In the genomic region with DNA sequence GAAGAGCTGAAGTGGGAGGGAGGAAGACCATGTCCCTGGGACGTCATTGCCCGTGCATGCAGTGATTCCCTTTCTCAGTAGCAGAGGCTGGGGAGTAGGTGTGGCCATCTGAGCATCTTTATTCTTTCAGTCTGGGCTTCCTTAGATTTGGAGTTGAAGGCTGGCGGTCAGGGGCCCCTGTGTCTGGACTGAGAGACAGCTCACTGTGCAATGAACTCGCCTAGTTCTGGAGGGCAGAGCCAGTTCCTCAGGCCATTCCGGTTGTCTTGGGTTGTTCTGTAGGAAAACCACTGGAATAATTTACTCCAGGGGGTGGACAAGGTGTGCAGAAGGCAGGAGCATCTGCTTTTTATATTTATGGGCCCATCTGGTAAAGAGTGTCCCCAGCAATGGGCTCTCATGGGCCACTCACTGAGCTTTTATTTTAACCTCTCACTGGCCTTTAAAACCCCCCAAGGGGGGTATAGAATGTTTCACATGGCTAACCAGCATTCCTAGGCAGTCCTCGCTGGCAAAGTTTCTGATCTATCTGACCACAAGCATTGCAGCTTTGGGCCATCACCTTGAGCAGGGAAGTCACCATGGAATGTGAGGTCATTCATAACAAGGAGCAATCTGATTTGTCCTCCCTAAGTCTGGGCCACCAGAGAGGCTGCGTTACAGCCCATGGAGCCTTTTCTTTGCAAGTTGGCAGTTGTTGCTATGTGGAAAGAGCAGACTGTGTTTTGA, we compare ENCODE assay signal across 30 cellular contexts. TPM values are rescaled to one million over a fixed set of nuclear protein-coding genes. Genes with fewer than 3 reads are reported as not detected.
DNase-seq lines count a peak whose midpoint lies in the region; ATAC-seq, FAIRE-seq and TF ChIP-seq lines count a peak whose summit lies in the region.
"Had no signal": no experiment of that assay in that cellular context is flagged by ENCODE, and none has a peak within 500 bp of the region (broad histone marks: within the 10 kb centered on the region; RNA-seq: fewer than 3 reads in every experiment).

No MANE protein-coding gene starts in this region.

- WGBS in transverse colon (ENCODE audit: low coverage in 1 of 2), 2 donors = 57 to 74% methylated on average over 1 to 7 of the region's 7 CpGs

- H3K36me3 Mint-ChIP-seq in astrocyte (ENCODE audit: low read depth, unreplicated experiment) (peaks cover 73% of the 10 kb centered on the region), mesothelial cell of epicardium (peaks cover 31% of the 10 kb centered on the region)

- H3K4me3 Mint-ChIP-seq in astrocyte (ENCODE audit: unreplicated experiment) (peak overlapping the region; percentile 54), mesothelial cell of epicardium (no peak overlapping the region)
- H3K4me3 Mint-ChIP-seq: activated B cell treated with CpG ODN at 0.5 μM for 24 hours; activated CD4-positive, alpha-beta memory T cell treated with anti-CD3 and anti-CD28 coated beads for 36 hours; central memory CD8-positive, alpha-beta T cell; neural crest cell had no signal

- no peak overlapping the region for H2AFZ ChIP-seq in astrocyte (ENCODE audit: low read depth, low read length)
- H2AFZ ChIP-seq: GM23248 had no signal

- peaks cover 16% of the 10 kb centered on the region for H4K20me1 ChIP-seq in astrocyte (ENCODE audit: insufficient read depth, low read length)

- H3K4me3 ChIP-seq in left ventricle myocardium inferior = no peak overlapping the region
- no peak overlapping the region for H3K4me3 ChIP-seq in astrocyte (ENCODE audit: insufficient read depth, low read depth, low read length)
- H3K4me3 ChIP-seq in transverse colon = no peak overlapping the region
- H3K4me3 ChIP-seq: A549, GM23248, K562, SJCRH30, vagina had no signal

- in situ Hi-C loops in transverse colon (cut with MboI; ENCODE audit: low pct_ligation_motif_present in 1 of 4, low pct_unique_long_range_greater_than_20kb in 1 of 4, low sequenced_read_pairs in 3 of 4) = loop anchor here in 1 of 4 donors (25.0 kb wide), 1 partner anchor 243 kb away; no protein-coding TSS in a partner anchor

- H3K79me2 ChIP-seq in astrocyte (ENCODE audit: insufficient read depth, low read length) = peaks cover 11% of the 10 kb centered on the region

- H3K9me3 Mint-ChIP-seq in astrocyte (ENCODE audit: unreplicated experiment) (no peaks in the 10 kb centered on the region), mesothelial cell of epicardium (no peaks in the 10 kb centered on the region)
- H3K9me3 Mint-ChIP-seq: activated B cell treated with CpG ODN at 0.5 μM for 24 hours; activated CD4-positive, alpha-beta memory T cell treated with anti-CD3 and anti-CD28 coated beads for 36 hours; central memory CD8-positive, alpha-beta T cell; neural crest cell had no signal

- no peak overlapping the region for H3K9ac ChIP-seq in astrocyte (ENCODE audit: low read length)
- H3K9ac ChIP-seq: GM23248 had no signal

- no peak overlapping the region for H3K4me2 ChIP-seq in astrocyte (ENCODE audit: low read length)
- H3K4me2 ChIP-seq: A549 had no signal

- no peak for ATAC-seq in GM21737 (IDR thresholded peaks at IDR 0.05; ENCODE audit: unreplicated experiment)
- no peak for ATAC-seq in HG02938 (IDR thresholded peaks at IDR 0.05; ENCODE audit: unreplicated experiment)
- ATAC-seq: A549, K562, PC-3 had no signal

- H3K9me3 ChIP-seq in left ventricle myocardium inferior (replicated peaks) = no peaks in the 10 kb centered on the region
- no peaks in the 10 kb centered on the region for H3K9me3 ChIP-seq in astrocyte (ENCODE audit: insufficient read depth, low read depth, low read length)
- no peaks in the 10 kb centered on the region for H3K9me3 ChIP-seq in transverse colon
- H3K9me3 ChIP-seq: A549, SJCRH30, vagina had no signal

- H3K27me3 Mint-ChIP-seq in astrocyte (ENCODE audit: low read depth, unreplicated experiment) = no peaks in the 10 kb centered on the region
- no peaks in the 10 kb centered on the region for H3K27me3 Mint-ChIP-seq in mesothelial cell of epicardium (ENCODE audit: low read depth)

- TF ChIP-seq EP300 in transverse colon (IDR thresholded peaks at IDR 0.05; ENCODE audit: low read depth) = no peak

- peak overlapping the region; percentile 88 for H3K27ac ChIP-seq in left ventricle myocardium inferior (replicated peaks)
- H3K27ac ChIP-seq in astrocyte (ENCODE audit: low read depth, low read length) = no peak overlapping the region
- peak overlapping the region in 3 of 4 donors; percentile 49 to 79 (median 59) for H3K27ac ChIP-seq in transverse colon
- H3K27ac ChIP-seq: A549, C4-2B, GM23248, SJCRH30 had no signal

- H3K4me1 ChIP-seq in left ventricle myocardium inferior (peaks cover 83% of the 10 kb centered on the region), astrocyte (ENCODE audit: insufficient read depth, low read length) (peaks cover 33% of the 10 kb centered on the region), transverse colon (peaks cover 8 to 33% (median 11%) of the 10 kb centered on the region in 4 donors)
- H3K4me1 ChIP-seq: A549 had no signal

- H3K36me3 ChIP-seq in left ventricle myocardium inferior = peaks cover 10% of the 10 kb centered on the region
- H3K36me3 ChIP-seq in astrocyte (ENCODE audit: insufficient read depth, low read length) = peaks cover 47% of the 10 kb centered on the region
- H3K36me3 ChIP-seq in transverse colon = no peaks in the 10 kb centered on the region
- H3K36me3 ChIP-seq: vagina had no signal

- TF ChIP-seq POLR2A in transverse colon (IDR thresholded peaks at IDR 0.05) = no peak

- intact Hi-C loops in left ventricle myocardium inferior (cut with micrococcal nuclease) (no loop called here), cardiac septum (cut with DNase I) (no loop called here), transverse colon (cut with DNase I; ENCODE audit: low total_unique reads) (no loop called here)

- no peaks in the 10 kb centered on the region for H3K27me3 ChIP-seq in left ventricle myocardium inferior (ENCODE audit: low read depth)
- no peaks in the 10 kb centered on the region for H3K27me3 ChIP-seq in astrocyte (ENCODE audit: insufficient read depth, low read length)
- peaks cover 27% of the 10 kb centered on the region for H3K27me3 ChIP-seq in transverse colon
- H3K27me3 ChIP-seq: SJCRH30, vagina had no signal

- H3K27ac Mint-ChIP-seq in astrocyte (ENCODE audit: unreplicated experiment) (peak overlapping the region; percentile 50), mesothelial cell of epicardium (peak overlapping the region; percentile 18)
- H3K27ac Mint-ChIP-seq: activated B cell treated with CpG ODN at 0.5 μM for 24 hours; activated CD4-positive, alpha-beta memory T cell treated with anti-CD3 and anti-CD28 coated beads for 36 hours had no signal

- DNase-seq in left ventricle myocardium inferior (no peak), cardiac septum (ENCODE audit: low spot score) (no peak), astrocyte (ENCODE audit: low read depth) (peak; percentile 67), mesothelial cell of epicardium (ENCODE audit: low spot score in 2 of 2, unreplicated experiment in 2 of 2) (no peak), transverse colon (no peak), NCI-H2081 treated with DMSO at 0.1 percent for 48 hours (lab: John Stamatoyannopoulos, UW) (no peak)
- DNase-seq: activated B cell treated with CpG ODN at 0.5 μM for 24 hours; activated CD4-positive, alpha-beta memory T cell treated with anti-CD3 and anti-CD28 coated beads for 36 hours; activated T-cell treated with anti-CD3 and anti-CD28 coated beads for 4 hours; amniotic stem cell; DMS 273 treated with DMSO at 0.1 percent for 48 hours; effector CD4-positive, alpha-beta T cell; erythroblast; GDM1; GM23248; midbrain; NCI-H187 treated with DMSO at 0.1 percent for 48 hours; NCI-H345; PC-3; SJCRH30; stimulated activated CD4-positive, alpha-beta T cell treated with anti-CD3 and anti-CD28 coated beads, Interleukin-15, amount 100 ng/mL, for 24 hours had no signal

- FAIRE-seq in astrocyte (lab: Jason Lieb, UNC) = no peak
- FAIRE-seq: A549, frontal cortex, K562 had no signal

- no peak for TF ChIP-seq CTCF in left ventricle myocardium inferior (IDR thresholded peaks at IDR 0.05; ENCODE audit: borderline replicate concordance)
- TF ChIP-seq CTCF in astrocyte (IDR thresholded peaks at IDR 0.05; ENCODE audit: insufficient read depth, low read depth, low read length) = no peak
- TF ChIP-seq CTCF in mesothelial cell of epicardium (IDR thresholded peaks at IDR 0.05; ENCODE audit: unreplicated experiment) = no peak
- no peak for TF ChIP-seq CTCF in transverse colon (IDR thresholded peaks at IDR 0.05)

- peaks cover 46% of the 10 kb centered on the region for H3K4me1 Mint-ChIP-seq in astrocyte (ENCODE audit: low read depth, unreplicated experiment)
- peaks cover 68% of the 10 kb centered on the region for H3K4me1 Mint-ChIP-seq in mesothelial cell of epicardium
- H3K4me1 Mint-ChIP-seq: activated B cell treated with CpG ODN at 0.5 μM for 24 hours had no signal

RNA-seq across cellular contexts. Expression of a gene that starts 9.2 kb away (rescaled TPM):
- total RNA-seq in left ventricle myocardium inferior = 12.4 TPM
- 6.0 TPM for total RNA-seq in cardiac septum
- 164 and 206 TPM in 2 replicates for total RNA-seq in astrocyte
- 24.8 to 26.9 TPM (median 26.0 TPM) in 3 replicates for total RNA-seq in mesothelial cell of epicardium
- total RNA-seq in transverse colon = 1 to 10 TPM; 1.5 to 8.1 (median 2.0) TPM
